Comparison of ENCODE assay signal across 10 cellular contexts in the genomic region with DNA sequence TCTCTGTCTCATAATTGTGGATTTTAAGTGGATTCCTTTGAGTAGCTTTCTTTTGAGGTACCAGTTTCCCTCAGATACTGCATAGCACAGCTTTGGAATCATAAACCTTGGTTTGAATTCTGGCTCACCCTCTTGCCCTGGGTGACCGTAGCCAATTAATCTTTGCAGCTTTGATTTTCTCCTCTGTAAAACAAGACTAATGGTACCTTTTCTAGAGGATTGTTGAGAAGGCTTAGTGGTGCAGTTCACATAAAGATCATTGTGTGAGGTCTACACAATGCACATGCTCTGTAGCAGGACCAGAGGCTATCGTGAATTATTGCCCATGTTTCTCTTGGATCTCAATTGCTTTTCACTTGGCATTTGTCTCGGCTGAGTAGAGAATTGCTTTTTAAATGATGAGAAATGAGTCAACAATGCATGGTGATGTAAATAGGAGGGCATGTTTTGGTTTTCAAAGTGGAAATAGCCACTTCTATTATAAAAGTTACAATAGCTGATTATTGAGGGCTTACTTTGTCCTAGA. TPM values are rescaled to one million over a fixed set of nuclear protein-coding genes. Genes with fewer than 3 reads are reported as not detected.
A peak's percentile ranks its signal among the peaks of the same experiment; 100 is the strongest.
DNase-seq lines count a peak whose midpoint lies in the region; ATAC-seq and TF ChIP-seq lines count a peak whose summit lies in the region.
"Had no signal": no experiment of that assay in that cellular context is flagged by ENCODE, and none has a peak within 500 bp of the region (broad histone marks: within the 10 kb centered on the region; RNA-seq: fewer than 3 reads in every experiment).

No MANE protein-coding gene starts in this region.

- no peaks in the 10 kb centered on the region for H3K36me3 ChIP-seq in Panc1 (ENCODE audit: control insufficient read depth, insufficient read depth, low read length)

- H3K9me3 Mint-ChIP-seq in activated CD4-positive, alpha-beta T cell treated with anti-CD3 and anti-CD28 coated beads for 36 hours (ENCODE audit: low read depth): peaks cover 7% of the 10 kb centered on the region

- POLR2A ChIA-PET in activated CD4-positive, alpha-beta T cell treated with anti-CD3 and anti-CD28 coated beads for 36 hours (lab: Charles Lee): no interaction called here
- POLR2A ChIA-PET in Panc1 (lab: Charles Lee): no interaction called here

- H3K4me3 ChIP-seq in Panc1 (ENCODE audit: low read depth in 2 of 2, low read length in 2 of 2) (no peak overlapping the region), epithelial cell of proximal tubule (ENCODE audit: low read depth, low read length) (no peak overlapping the region)

- in situ Hi-C loops in Panc1 (cut with HindIII; ENCODE audit: low pct_unique_long_range_greater_than_20kb, low sequenced_read_pairs): no loop called here

- CTCF ChIA-PET in activated CD4-positive, alpha-beta T cell treated with anti-CD3 and anti-CD28 coated beads for 36 hours (lab: Charles Lee): interaction anchor here (0.7 to 3.4 kb wide), 6 partner anchors 8 to 168 kb away, joined by 3 to 14 read pairs (median 4); no protein-coding TSS in a partner anchor
- CTCF ChIA-PET in Panc1 (lab: Charles Lee): no interaction called here

- H3K27ac ChIP-seq in Panc1 (ENCODE audit: low read length): no peak overlapping the region

- TF ChIP-seq CTCF in Panc1 (IDR thresholded peaks at IDR 0.05): no peak
- no peak for TF ChIP-seq CTCF in epithelial cell of proximal tubule (conservative IDR thresholded peaks at IDR 0.05; ENCODE audit: low read depth, low read length)

- H3K36me3 Mint-ChIP-seq in activated CD4-positive, alpha-beta T cell treated with anti-CD3 and anti-CD28 coated beads for 36 hours (ENCODE audit: low read depth): peaks cover 54% of the 10 kb centered on the region

- intact Hi-C loops in activated CD4-positive, alpha-beta T cell treated with anti-CD3 and anti-CD28 coated beads for 36 hours (cut with DNase I, micrococcal nuclease): no loop called here
- intact Hi-C loops in Panc1 (cut with micrococcal nuclease; ENCODE audit: unreplicated experiment) (no loop called here), sciatic nerve (cut with DNase I) (no loop called here)

- DNase-seq in activated CD4-positive, alpha-beta T cell treated with anti-CD3 and anti-CD28 coated beads for 36 hours: no peak
- DNase-seq in activated CD4-positive, alpha-beta T cell treated with anti-CD3 and anti-CD28 coated beads, Interleukin-2, amount 50 U/mL, for 4 hours: no peak
- DNase-seq in Panc1 (ENCODE audit: low read depth, low spot score) (no peak), epithelial cell of proximal tubule (ENCODE audit: low read depth) (peak; percentile 23), sciatic nerve (ENCODE audit: low spot score) (no peak), cortex of kidney (lab: John Stamatoyannopoulos, UW) (no peak)
- DNase-seq in activated CD4-positive, alpha-beta T cell treated with anti-CD3 and anti-CD28 coated beads for 48 hours: no peak
- DNase-seq: midbrain, NCI-H510A treated with DMSO at 0.1 percent for 48 hours had no signal

- no peak overlapping the region for H3K4me3 Mint-ChIP-seq in activated CD4-positive, alpha-beta T cell treated with anti-CD3 and anti-CD28 coated beads for 36 hours

- ATAC-seq in activated CD4-positive, alpha-beta T cell treated with anti-CD3 and anti-CD28 coated beads for 36 hours: no peak
- ATAC-seq in Panc1 (peak; percentile 62; the same call in 1 of the 2 replicates), sciatic nerve (peak; percentile 14), HG02840 (IDR thresholded peaks at IDR 0.05; ENCODE audit: low FRiP score, unreplicated experiment) (no peak)

- H3K4me1 ChIP-seq in Panc1 (ENCODE audit: control insufficient read depth, insufficient read depth, low read length): peaks cover 20% of the 10 kb centered on the region

- H3K27me3 Mint-ChIP-seq in activated CD4-positive, alpha-beta T cell treated with anti-CD3 and anti-CD28 coated beads for 36 hours: no peaks in the 10 kb centered on the region

- peaks cover 77% of the 10 kb centered on the region for H3K4me1 Mint-ChIP-seq in activated CD4-positive, alpha-beta T cell treated with anti-CD3 and anti-CD28 coated beads for 36 hours

- no peaks in the 10 kb centered on the region for H3K9me3 ChIP-seq in Panc1 (ENCODE audit: control insufficient read depth, insufficient read depth, low read depth, low read length)

- H3K27me3 ChIP-seq in Panc1 (ENCODE audit: control insufficient read depth, insufficient read depth, low read length): no peaks in the 10 kb centered on the region

- no TSS peak for BruUV-seq in Panc1 (replicated peaks; lab: Mats Ljungman, UMichigan)

- H3K27ac Mint-ChIP-seq in activated CD4-positive, alpha-beta T cell treated with anti-CD3 and anti-CD28 coated beads for 36 hours: peak overlapping the region; percentile 90

RNA-seq across cellular contexts. Expression of gene TMEM131L, which starts 47.9 kb away (rescaled TPM):
- total RNA-seq in activated CD4-positive, alpha-beta T cell treated with anti-CD3 and anti-CD28 coated beads for 36 hours: 10 to 100 TPM; 45.8 to 45.9 TPM
- total RNA-seq in Panc1 (2021; ENCODE audit: unreplicated experiment): 13.5 TPM
- 6.6 TPM for polyA plus RNA-seq in Panc1 (2012; ENCODE audit: insufficient read length)
- total RNA-seq in epithelial cell of proximal tubule: 4.5 and 8.0 TPM in 2 replicates
- total RNA-seq in sciatic nerve: 15.2 TPM

Comparison
In these comparisons a context has a peak if more than half of its experiments do, and no peak if none do; other contexts are left out.
1. ATAC-seq: peak in Panc1 (single experiment) and sciatic nerve (single experiment); none in activated CD4-positive, alpha-beta T cell treated with anti-CD3 and anti-CD28 coated beads for 36 hours (single experiment) and HG02840 (single experiment).